In the genomic region with DNA sequence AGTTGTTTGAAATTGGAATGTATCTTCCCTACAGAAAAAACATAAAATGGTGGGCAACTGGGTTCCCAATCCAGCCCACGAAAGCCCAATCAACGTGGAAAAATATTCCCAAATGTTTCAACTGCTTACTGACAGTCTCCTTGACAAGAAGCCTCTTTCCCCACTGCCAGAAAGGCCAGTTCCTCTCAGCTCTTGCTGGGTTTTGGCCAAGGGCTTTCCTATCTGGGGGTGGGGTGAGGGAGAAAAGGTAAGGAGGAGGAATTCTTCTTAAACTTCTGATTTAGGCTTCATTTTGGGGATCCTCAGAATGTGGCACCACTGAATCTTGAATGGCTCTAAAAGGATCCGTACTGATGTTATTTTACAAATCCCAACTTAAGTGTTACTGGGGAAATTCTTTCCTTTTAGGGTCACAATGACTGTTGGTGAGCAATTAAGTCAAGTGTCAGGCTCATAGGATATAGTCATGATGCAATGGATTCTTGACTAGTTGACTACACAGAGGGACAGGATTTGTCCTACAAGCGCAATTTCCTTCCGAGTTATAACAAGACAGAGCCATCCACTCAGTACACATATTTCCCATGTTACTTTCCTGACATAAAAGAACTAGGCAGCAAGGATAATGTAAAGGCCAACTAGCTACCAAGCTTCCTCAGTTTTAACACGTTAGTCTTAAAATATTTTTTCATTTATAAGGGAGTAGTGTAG, we compare ENCODE assay signal across 16 cellular contexts.
DNase-seq lines count a peak whose midpoint lies in the region; ATAC-seq and TF ChIP-seq lines count a peak whose summit lies in the region.
"Had no signal": no experiment of that assay in that cellular context is flagged by ENCODE, and none has a peak within 500 bp of the region (broad histone marks: within the 10 kb centered on the region; RNA-seq: fewer than 3 reads in every experiment).

No MANE protein-coding gene starts in this region.

- no peak overlapping the region for H3K4me3 ChIP-seq in breast epithelium
- no peak overlapping the region for H3K4me3 ChIP-seq in OCI-LY1 (ENCODE audit: low read depth, low read length, poor library complexity, severe bottlenecking)
- H3K4me3 ChIP-seq in esophagus muscularis mucosa = no peak overlapping the region
- H3K4me3 ChIP-seq in suprapubic skin = no peak overlapping the region
- H3K4me3 ChIP-seq in PC-3 (ENCODE audit: low read length) = no peak overlapping the region

- H3F3A ChIP-seq in OCI-LY1 (ENCODE audit: insufficient read depth, low read length) (no peaks in the 10 kb centered on the region), PC-3 (ENCODE audit: low read length, unreplicated experiment) (no peaks in the 10 kb centered on the region)

- H3K79me2 ChIP-seq in OCI-LY1 (ENCODE audit: insufficient read depth, low read length) (peaks cover 63% of the 10 kb centered on the region), PC-3 (ENCODE audit: low read length) (peaks cover 100% of the 10 kb centered on the region)

- BruUV-seq in MCF 10A (replicated peaks; lab: Mats Ljungman, UMichigan) = no TSS peak
- BruUV-seq in PC-3 (replicated peaks; lab: Mats Ljungman, UMichigan) = no TSS peak

- H3K4me2 ChIP-seq in OCI-LY1 (ENCODE audit: low read length) = peak overlapping the region; percentile 21; the same call in 1 of the 2 replicates
- H3K4me2 ChIP-seq in PC-3 (ENCODE audit: low read length) = no peak overlapping the region

- peaks cover 5% of the 10 kb centered on the region for H3K36me3 Mint-ChIP-seq in MCF 10A (ENCODE audit: insufficient read depth, unreplicated experiment)

- WGBS in esophagus muscularis mucosa = 91% methylated on average over 6 of the region's 6 CpGs
- 76% methylated on average over 6 of the region's 6 CpGs for WGBS in suprapubic skin

- DNase-seq in breast epithelium (ENCODE audit: low spot score in 2 of 2) (no peak), MCF 10A (ENCODE audit: unreplicated experiment) (no peak), esophagus muscularis mucosa (ENCODE audit: extremely low spot score) (peak; percentile 79), suprapubic skin (ENCODE audit: low spot score in 2 of 2) (no peak), PC-3 (no peak)
- no peak for DNase-seq in activated CD4-positive, alpha-beta T cell treated with anti-CD3 and anti-CD28 coated beads for 48 hours
- DNase-seq: activated CD8-positive, alpha-beta memory T cell treated with anti-CD3 and anti-CD28 coated beads, Interleukin-2, amount 50 U/mL, for 4 hours; hippocampal formation; NCI-H1417 treated with DMSO at 0.1 percent for 48 hours; NCI-H510A treated with DMSO at 0.1 percent for 48 hours; nephron progenitor cell; WERI-Rb-1 had no signal

- no peak for ATAC-seq in PC-3
- no peak for ATAC-seq in HG03432 (IDR thresholded peaks at IDR 0.05; ENCODE audit: unreplicated experiment)

- no peaks in the 10 kb centered on the region for H3K27me3 Mint-ChIP-seq in MCF 10A (ENCODE audit: insufficient read depth, unreplicated experiment)
- H3K27me3 Mint-ChIP-seq: central memory CD8-positive, alpha-beta T cell had no signal

- intact Hi-C loops in breast epithelium (cut with DNase I; ENCODE audit: low total_unique reads) = no loop called here
- intact Hi-C loops in MCF 10A (cut with micrococcal nuclease) = no loop called here
- intact Hi-C loops in esophagus muscularis mucosa (cut with DNase I) = no loop called here
- intact Hi-C loops in PC-3 (cut with micrococcal nuclease) = no loop called here

- TF ChIP-seq CTCF in breast epithelium (IDR thresholded peaks at IDR 0.05) = no peak
- no peak for TF ChIP-seq CTCF in MCF 10A (IDR thresholded peaks at IDR 0.05; ENCODE audit: unreplicated experiment)
- TF ChIP-seq CTCF in OCI-LY1 (IDR thresholded peaks at IDR 0.05; ENCODE audit: low read length) = no peak
- no peak for TF ChIP-seq CTCF in esophagus muscularis mucosa (IDR thresholded peaks at IDR 0.05)
- TF ChIP-seq CTCF in suprapubic skin (IDR thresholded peaks at IDR 0.05) = no peak
- no peak for TF ChIP-seq CTCF in PC-3 (conservative IDR thresholded peaks at IDR 0.05; ENCODE audit: low read depth, low read length)

- no peak for TF ChIP-seq EP300 in esophagus muscularis mucosa (IDR thresholded peaks at IDR 0.05)
- TF ChIP-seq EP300 in suprapubic skin (IDR thresholded peaks at IDR 0.05) = no peak

- H3K9ac ChIP-seq in OCI-LY1 (ENCODE audit: low read length) (peak overlapping the region; percentile 2; the same call in 1 of the 2 replicates), PC-3 (ENCODE audit: low read length) (no peak overlapping the region)

- H4K20me1 ChIP-seq in OCI-LY1 (ENCODE audit: insufficient read depth, low read length) (no peaks in the 10 kb centered on the region), PC-3 (ENCODE audit: low read length) (peaks cover 42% of the 10 kb centered on the region)

- H3K4me3 Mint-ChIP-seq in MCF 10A (ENCODE audit: unreplicated experiment) = no peak overlapping the region
- H3K4me3 Mint-ChIP-seq: central memory CD8-positive, alpha-beta T cell; nephron progenitor cell had no signal

- H3K27ac ChIP-seq in breast epithelium (peak overlapping the region; percentile 5 to 68), OCI-LY1 (ENCODE audit: low read depth, low read length, poor library complexity, severe bottlenecking) (peak overlapping the region; percentile 94), esophagus muscularis mucosa (replicated peaks in 1 of 4) (peak overlapping the region in 1 of 4 donors; percentile 2), suprapubic skin (peak overlapping the region; percentile 14), PC-3 (ENCODE audit: low read length) (no peak overlapping the region)
- H3K27ac ChIP-seq: WERI-Rb-1 had no signal

- H3K9me3 ChIP-seq in breast epithelium (no peaks in the 10 kb centered on the region), OCI-LY1 (ENCODE audit: low read length) (no peaks in the 10 kb centered on the region), esophagus muscularis mucosa (no peaks in the 10 kb centered on the region), suprapubic skin (no peaks in the 10 kb centered on the region), PC-3 (ENCODE audit: low read length) (no peaks in the 10 kb centered on the region)

- no peaks in the 10 kb centered on the region for H3K36me3 ChIP-seq in breast epithelium
- no peaks in the 10 kb centered on the region for H3K36me3 ChIP-seq in OCI-LY1 (ENCODE audit: insufficient read depth, low read length)
- no peaks in the 10 kb centered on the region for H3K36me3 ChIP-seq in esophagus muscularis mucosa
- H3K36me3 ChIP-seq in suprapubic skin = no peaks in the 10 kb centered on the region
- H3K36me3 ChIP-seq in PC-3 (ENCODE audit: low read depth, low read length) = peaks cover 6% of the 10 kb centered on the region; the same call in 1 of the 2 replicates
- H3K36me3 ChIP-seq: WERI-Rb-1 had no signal

- H2AFZ ChIP-seq in OCI-LY1 (ENCODE audit: low read length) (no peak overlapping the region), PC-3 (ENCODE audit: low read length) (no peak overlapping the region)

- H3K9me2 ChIP-seq in OCI-LY1 (ENCODE audit: low read depth, low read length) (no peaks in the 10 kb centered on the region), PC-3 (replicated peaks; ENCODE audit: low read length) (no peaks in the 10 kb centered on the region)

- H3K27me3 ChIP-seq in breast epithelium = no peaks in the 10 kb centered on the region
- no peaks in the 10 kb centered on the region for H3K27me3 ChIP-seq in OCI-LY1 (ENCODE audit: insufficient read depth, low read length)
- H3K27me3 ChIP-seq in esophagus muscularis mucosa = no peaks in the 10 kb centered on the region
- H3K27me3 ChIP-seq in suprapubic skin = no peaks in the 10 kb centered on the region
- H3K27me3 ChIP-seq in PC-3 (ENCODE audit: low read length) = no peaks in the 10 kb centered on the region

- POLR2A ChIA-PET in MCF 10A (lab: Yijun Ruan, JAX) (interaction anchor here (0.9 to 3.5 kb wide), 3 partner anchors 8 to 55 kb away, joined by 5 to 18 read pairs (median 5); no protein-coding TSS in a partner anchor), PC-3 (lab: Charles Lee; ENCODE audit: unreplicated experiment) (no interaction called here)

- CTCF ChIA-PET in MCF 10A (lab: Yijun Ruan, JAX) = interaction anchor here (0.9 to 1.1 kb wide), 3 partner anchors 23 to 69 kb away, joined by 3 read pairs; no protein-coding TSS in a partner anchor
- CTCF ChIA-PET in PC-3 (lab: Charles Lee) = no interaction called here

- peaks cover 29% of the 10 kb centered on the region for H3K4me1 Mint-ChIP-seq in MCF 10A (ENCODE audit: insufficient read depth, unreplicated experiment)
- H3K4me1 Mint-ChIP-seq: central memory CD8-positive, alpha-beta T cell had no signal

- no peak overlapping the region for H3K27ac Mint-ChIP-seq in MCF 10A (ENCODE audit: low read depth, unreplicated experiment)

- H3K4me1 ChIP-seq in breast epithelium (peaks cover 3 to 5% of the 10 kb centered on the region in 2 donors), OCI-LY1 (ENCODE audit: insufficient read depth, low read length, severe bottlenecking) (peaks cover 99% of the 10 kb centered on the region), esophagus muscularis mucosa (peaks cover 3 to 15% (median 11%) of the 10 kb centered on the region in 4 donors), suprapubic skin (peaks cover 21% of the 10 kb centered on the region), PC-3 (ENCODE audit: insufficient read depth, low read length) (peaks cover 26% of the 10 kb centered on the region)

- TF ChIP-seq POLR2A in breast epithelium (IDR thresholded peaks at IDR 0.05) = no peak
- TF ChIP-seq POLR2A in esophagus muscularis mucosa (IDR thresholded peaks at IDR 0.05; ENCODE audit: low read depth) = no peak
- no peak for TF ChIP-seq POLR2A in suprapubic skin (IDR thresholded peaks at IDR 0.05)

- no peaks in the 10 kb centered on the region for H3K9me3 Mint-ChIP-seq in MCF 10A (ENCODE audit: unreplicated experiment)
- H3K9me3 Mint-ChIP-seq: activated naive CD4-positive, alpha-beta T cell treated with anti-CD3 and anti-CD28 coated beads, Interleukin-2, amount 50 U/mL, for 72 hours; central memory CD8-positive, alpha-beta T cell; nephron progenitor cell had no signal
